In genomic region chr12:108982621-108983219, GRCh38 we compare ENCODE assay signal across 26 cellular contexts. TPM values are rescaled to one million over a fixed set of nuclear protein-coding genes. Genes with fewer than 3 reads are reported as not detected.
DNase-seq lines count a peak whose midpoint lies in the region; ATAC-seq, FAIRE-seq and TF ChIP-seq lines count a peak whose summit lies in the region.
"Had no signal": no experiment of that assay in that cellular context is flagged by ENCODE, and none has a peak within 500 bp of the region (broad histone marks: within the 10 kb centered on the region; RNA-seq: fewer than 3 reads in every experiment).

No MANE protein-coding gene starts in this region.

- H3K4me1 Mint-ChIP-seq in CD8-positive, alpha-beta T cell (ENCODE audit: low read depth) = no peaks in the 10 kb centered on the region
- no peaks in the 10 kb centered on the region for H3K4me1 Mint-ChIP-seq in natural killer cell treated with Interleukin-12 subunit alpha and Interleukin-12 subunit beta and Interleukin-15 and Interleukin-18, amount 100 ng/mL, for 72 hours (ENCODE audit: low read depth in 2 of 2)
- no peaks in the 10 kb centered on the region for H3K4me1 Mint-ChIP-seq in activated T-helper 17 cell treated with anti-CD3 and anti-CD28 coated beads, Interleukin-2, amount 50 U/mL, for 72 hours
- H3K4me1 Mint-ChIP-seq: CD14-positive monocyte, GM23338 had no signal

- TF ChIP-seq POLR2A in K562 (conservative IDR thresholded peaks at IDR 0.05) (no peak), body of pancreas (IDR thresholded peaks at IDR 0.05) (no peak)

- no peak overlapping the region for H3K27ac Mint-ChIP-seq in CD8-positive, alpha-beta T cell
- no peak overlapping the region for H3K27ac Mint-ChIP-seq in natural killer cell treated with Interleukin-12 subunit alpha and Interleukin-12 subunit beta and Interleukin-15 and Interleukin-18, amount 100 ng/mL, for 72 hours
- H3K27ac Mint-ChIP-seq in activated T-helper 17 cell treated with anti-CD3 and anti-CD28 coated beads, Interleukin-2, amount 50 U/mL, for 72 hours = no peak overlapping the region
- H3K27ac Mint-ChIP-seq: CD14-positive monocyte; CD4-positive, alpha-beta T cell; GM23338; HFFc6 had no signal

- no peak overlapping the region for H2AFZ ChIP-seq in K562 (ENCODE audit: low read depth, low read length)
- H2AFZ ChIP-seq: GM23338 had no signal

- no peaks in the 10 kb centered on the region for H4K20me1 ChIP-seq in K562 (replicated peaks; ENCODE audit: control insufficient read depth, insufficient read depth, low read length)
- H4K20me1 ChIP-seq: BLaER1 treated with 17β-estradiol and CSF1 and Interleukin-3, amounts not matched to agents 10 nM and 100 nM had no signal

- H3K27me3 ChIP-seq in CD8-positive, alpha-beta T cell (ENCODE audit: insufficient read depth, low read length) = no peaks in the 10 kb centered on the region
- H3K27me3 ChIP-seq in K562 (ENCODE audit: control insufficient read depth in 2 of 2, insufficient read depth in 2 of 2, low read length in 2 of 2) (no peaks in the 10 kb centered on the region), body of pancreas (no peaks in the 10 kb centered on the region)
- H3K27me3 ChIP-seq: BE2C; BLaER1 treated with 17β-estradiol and CSF1 and Interleukin-3, amounts not matched to agents 10 nM and 100 nM had no signal

- no peaks in the 10 kb centered on the region for H3K36me3 ChIP-seq in CD8-positive, alpha-beta T cell (ENCODE audit: insufficient read depth, low read length)
- H3K36me3 ChIP-seq in HEK293 (ENCODE audit: control insufficient read depth in 2 of 2, insufficient read depth in 1 of 2, low read length in 2 of 2) (no peaks in the 10 kb centered on the region), K562 (ENCODE audit: control insufficient read depth, insufficient read depth, low read length) (no peaks in the 10 kb centered on the region), body of pancreas (replicated peaks in 1 of 2; ENCODE audit: insufficient read depth in 1 of 2, low read depth in 2 of 2) (no peaks in the 10 kb centered on the region)
- H3K36me3 ChIP-seq: BE2C; BLaER1 treated with 17β-estradiol and CSF1 and Interleukin-3, amounts not matched to agents 10 nM and 100 nM had no signal

- no peak for TF ChIP-seq RAD21 in K562 (CRISPR knock-in tag; conservative IDR thresholded peaks at IDR 0.05 in 1 of 2, IDR thresholded peaks at IDR 0.05 in 1 of 2)

- no peak overlapping the region for H3K4me3 Mint-ChIP-seq in CD8-positive, alpha-beta T cell
- H3K4me3 Mint-ChIP-seq in natural killer cell treated with Interleukin-12 subunit alpha and Interleukin-12 subunit beta and Interleukin-15 and Interleukin-18, amount 100 ng/mL, for 72 hours = no peak overlapping the region
- H3K4me3 Mint-ChIP-seq in activated T-helper 17 cell treated with anti-CD3 and anti-CD28 coated beads, Interleukin-2, amount 50 U/mL, for 72 hours = no peak overlapping the region
- H3K4me3 Mint-ChIP-seq: CD14-positive monocyte; CD4-positive, alpha-beta T cell; GM23338; HFFc6 had no signal

- H3K79me2 ChIP-seq in K562 (ENCODE audit: control insufficient read depth, insufficient read depth, low read length) = no peaks in the 10 kb centered on the region

- no peaks in the 10 kb centered on the region for H3K9me3 ChIP-seq in CD8-positive, alpha-beta T cell (ENCODE audit: low read length)
- H3K9me3 ChIP-seq in HEK293 (ENCODE audit: control insufficient read depth, insufficient read depth, low read depth, low read length) (no peaks in the 10 kb centered on the region), K562 (replicated peaks; ENCODE audit: control insufficient read depth, insufficient read depth, low read depth, low read length) (0 out of 2 replicates have a peak, but pooled peaks cover 3% of the 10 kb centered on the region), body of pancreas (no peaks in the 10 kb centered on the region)
- H3K9me3 ChIP-seq: A549, BE2C had no signal

- H3K9me3 Mint-ChIP-seq in CD8-positive, alpha-beta T cell = no peaks in the 10 kb centered on the region
- no peaks in the 10 kb centered on the region for H3K9me3 Mint-ChIP-seq in natural killer cell treated with Interleukin-12 subunit alpha and Interleukin-12 subunit beta and Interleukin-15 and Interleukin-18, amount 100 ng/mL, for 72 hours
- H3K9me3 Mint-ChIP-seq in activated T-helper 17 cell treated with anti-CD3 and anti-CD28 coated beads, Interleukin-2, amount 50 U/mL, for 72 hours = no peaks in the 10 kb centered on the region
- H3K9me3 Mint-ChIP-seq: CD14-positive monocyte; CD4-positive, alpha-beta T cell; GM23338; HFFc6 had no signal

- in situ Hi-C loops in K562 (cut with MboI) = no loop called here

- BruUV-seq in K562 (replicated peaks; lab: Mats Ljungman, UMichigan) = no TSS peak

- H3K27ac ChIP-seq in CD8-positive, alpha-beta T cell (ENCODE audit: low read depth, low read length) = no peak overlapping the region
- no peak overlapping the region for H3K27ac ChIP-seq in HEK293 (ENCODE audit: extremely low read depth, low read depth, low read length)
- H3K27ac ChIP-seq in K562 (ENCODE audit: extremely low read depth, low read depth, low read length) = no peak overlapping the region
- H3K27ac ChIP-seq in body of pancreas = no peak overlapping the region
- H3K27ac ChIP-seq: A549; BLaER1 treated with 17β-estradiol and CSF1 and Interleukin-3, amounts not matched to agents 10 nM and 100 nM had no signal

- POLR2A ChIA-PET in CD8-positive, alpha-beta T cell (lab: Charles Lee) = no interaction called here
- POLR2A ChIA-PET in HEK293 (lab: Yijun Ruan, JAX) (no interaction called here), K562 (lab: Yijun Ruan, JAX) (no interaction called here)

- peak; percentile 29 for ATAC-seq in CD8-positive, alpha-beta T cell
- no peak for ATAC-seq in K562
- no peak for ATAC-seq in natural killer cell treated with Interleukin-12 subunit alpha and Interleukin-12 subunit beta and Interleukin-15 and Interleukin-18, amount 100 ng/mL, for 72 hours
- ATAC-seq in activated T-helper 17 cell treated with anti-CD3 and anti-CD28 coated beads, Interleukin-2, amount 50 U/mL, for 72 hours (replicated peaks) = no peak
- ATAC-seq in body of pancreas = no peak
- ATAC-seq: GM23338 had no signal

- no peaks in the 10 kb centered on the region for H3K4me1 ChIP-seq in CD8-positive, alpha-beta T cell (ENCODE audit: insufficient read depth, low read length)
- H3K4me1 ChIP-seq in HEK293 (ENCODE audit: control insufficient read depth, insufficient read depth, low read length) = no peaks in the 10 kb centered on the region
- H3K4me1 ChIP-seq in K562 (replicated peaks in 1 of 2; ENCODE audit: control insufficient read depth in 2 of 2, insufficient read depth in 2 of 2, low read length in 2 of 2) = no peaks in the 10 kb centered on the region
- H3K4me1 ChIP-seq in body of pancreas = no peaks in the 10 kb centered on the region
- H3K4me1 ChIP-seq: A549; BE2C; BLaER1 treated with 17β-estradiol and CSF1 and Interleukin-3, amounts not matched to agents 10 nM and 100 nM had no signal

- TF ChIP-seq EP300 in K562 (IDR thresholded peaks at IDR 0.05; ENCODE audit: low read length) = no peak

- no peak overlapping the region for H3K4me2 ChIP-seq in K562 (ENCODE audit: insufficient read depth, low read length)
- H3K4me2 ChIP-seq: A549; BLaER1 treated with 17β-estradiol and CSF1 and Interleukin-3, amounts not matched to agents 10 nM and 100 nM; GM23338 had no signal

- TF ChIP-seq CTCF in CD8-positive, alpha-beta T cell (IDR thresholded peaks at IDR 0.05) = no peak
- TF ChIP-seq CTCF in HEK293 (tag by site-specific recombination; IDR thresholded peaks at IDR 0.05) (no peak; the same call in 1 of the 2 replicates), K562 (IDR thresholded peaks at IDR 0.05 in 2 of 3, conservative IDR thresholded peaks at IDR 0.05 in 1 of 3; ENCODE audit: insufficient read depth in 2 of 3, low read depth in 1 of 3, low read length in 3 of 3) (no peak), body of pancreas (IDR thresholded peaks at IDR 0.05) (no peak)

- no peaks in the 10 kb centered on the region for H3K27me3 Mint-ChIP-seq in CD8-positive, alpha-beta T cell (ENCODE audit: low read depth)
- peaks cover 0 to 6% of the 10 kb centered on the region in 2 donors for H3K27me3 Mint-ChIP-seq in natural killer cell treated with Interleukin-12 subunit alpha and Interleukin-12 subunit beta and Interleukin-15 and Interleukin-18, amount 100 ng/mL, for 72 hours
- H3K27me3 Mint-ChIP-seq in activated T-helper 17 cell treated with anti-CD3 and anti-CD28 coated beads, Interleukin-2, amount 50 U/mL, for 72 hours = no peaks in the 10 kb centered on the region

- DNase-seq in CD8-positive, alpha-beta T cell = no peak
- DNase-seq in K562 (ENCODE audit: extremely low read depth in 1 of 4, low spot score in 3 of 4) (no peak), body of pancreas (no peak)
- DNase-seq in natural killer cell treated with Interleukin-12 subunit alpha and Interleukin-12 subunit beta and Interleukin-15 and Interleukin-18, amount 100 ng/mL, for 72 hours (ENCODE audit: low spot score) = no peak
- DNase-seq: 8988T; ACHN; AML-193; BE2C; Calu3; CD4-positive, alpha-beta T cell; COR-L47; DMS53; DMS79 treated with DMSO at 0.1 percent for 48 hours; GF-D8; HCEC 1CT; HFFc6 had no signal

- H3K9me1 ChIP-seq in K562 (ENCODE audit: control insufficient read depth, insufficient read depth, low read length) = no peaks in the 10 kb centered on the region

- intact Hi-C loops in CD8-positive, alpha-beta T cell (cut with DNase I, micrococcal nuclease) = no loop called here
- intact Hi-C loops in K562 (cut with micrococcal nuclease) (no loop called here), body of pancreas (cut with DNase I) (no loop called here)

- H3K36me3 Mint-ChIP-seq in CD8-positive, alpha-beta T cell = no peaks in the 10 kb centered on the region
- H3K36me3 Mint-ChIP-seq in natural killer cell treated with Interleukin-12 subunit alpha and Interleukin-12 subunit beta and Interleukin-15 and Interleukin-18, amount 100 ng/mL, for 72 hours = no peaks in the 10 kb centered on the region
- H3K36me3 Mint-ChIP-seq in activated T-helper 17 cell treated with anti-CD3 and anti-CD28 coated beads, Interleukin-2, amount 50 U/mL, for 72 hours (ENCODE audit: low read depth) = no peaks in the 10 kb centered on the region
- H3K36me3 Mint-ChIP-seq: CD14-positive monocyte had no signal

- no peak for FAIRE-seq in K562 (lab: Jason Lieb, UNC)
- FAIRE-seq: A549, GM12891, GM18507, H54 had no signal

- CTCF ChIA-PET in CD8-positive, alpha-beta T cell (lab: Charles Lee) = no interaction called here
- CTCF ChIA-PET in HEK293 (lab: Yijun Ruan, JAX) (no interaction called here), K562 (lab: Yijun Ruan, JAX; ENCODE audit: low intra/inter-chr PET ratio) (interaction anchor here (0.6 to 0.7 kb wide), 2 partner anchors 76 to 543 kb away, joined by 3 read pairs; no protein-coding TSS in a partner anchor)

- H3K9ac ChIP-seq in K562 (ENCODE audit: insufficient read depth in 1 of 2, low read depth in 2 of 2, low read length in 2 of 2) = no peak overlapping the region
- H3K9ac ChIP-seq: BLaER1 treated with 17β-estradiol and CSF1 and Interleukin-3, amounts not matched to agents 10 nM and 100 nM had no signal

- H3K4me3 ChIP-seq in CD8-positive, alpha-beta T cell (ENCODE audit: low read depth, low read length) = no peak overlapping the region
- H3K4me3 ChIP-seq in HEK293 (ENCODE audit: low read depth, low read length) = no peak overlapping the region
- H3K4me3 ChIP-seq in K562 = no peak overlapping the region
- no peak overlapping the region for H3K4me3 ChIP-seq in body of pancreas
- H3K4me3 ChIP-seq: A549; BLaER1 treated with 17β-estradiol and CSF1 and Interleukin-3, amounts not matched to agents 10 nM and 100 nM; GM23338 had no signal

RNA-seq across cellular contexts. Expression of gene SVOP, which starts 38.1 kb away (rescaled TPM):
- total RNA-seq in CD8-positive, alpha-beta T cell = not detected
- not detected in 2 replicates for total RNA-seq in K562 (2011; cell fraction: chromatin; rRNA removed; ENCODE audit: low replicate concordance)
- not detected in 2 replicates for total RNA-seq in K562 (2011; cell fraction: nucleolus; rRNA removed)
- 0.07 TPM in 1 of 2 replicates, not detected in the other for total RNA-seq in K562 (2011; cell fraction: nucleoplasm; rRNA removed)
- 0.05 and 0.08 TPM in 2 replicates for total RNA-seq in K562 (2014; rRNA removed)
- 0.04 TPM in 1 of 2 replicates, not detected in the other for total RNA-seq in K562 (2014; rRNA removed; fragmentation: Illumina TruSeq; extraction: Trizol)
- total RNA-seq in K562 (2015; rRNA removed; fragmentation: Illumina TruSeq; extraction: Trizol) = 0.07 and 0.08 TPM in 2 replicates
- total RNA-seq in K562 (2021) = 0.09 TPM in 2 replicates
- 0.01 TPM in 2 replicates for polyA plus RNA-seq in K562 (2011; rRNA removed)
- polyA plus RNA-seq in K562 (2011; cell fraction: cytosol; rRNA removed) = 0.01 and 0.03 TPM in 2 replicates
- not detected in 2 replicates for polyA plus RNA-seq in K562 (2011; cell fraction: nucleus; rRNA removed)
- 0.07 and 0.15 TPM in 2 replicates for polyA plus RNA-seq in K562 (2012)
- polyA plus RNA-seq in K562 (2014; fragmentation: Illumina TruSeq; extraction: Trizol) = 0.04 and 0.07 TPM in 2 replicates
- polyA plus RNA-seq in K562 (2014; fragmentation: Nextera tagmentation; extraction: Ambion mirVana) = under 1 TPM in 1 of 2 experiments, not detected in 1; 0.01 TPM
- 0.07 and 0.12 TPM in 2 replicates for polyA plus RNA-seq in K562 (2014; rRNA removed)
- polyA minus RNA-seq in K562 (2011; rRNA and poly(A)+ RNA removed) = not detected in 2 replicates
- not detected in 2 replicates for polyA minus RNA-seq in K562 (2011; cell fraction: cytosol; rRNA and poly(A)+ RNA removed)
- under 0.01 TPM in 2 replicates for polyA minus RNA-seq in K562 (2011; cell fraction: nucleus; rRNA and poly(A)+ RNA removed)
- total RNA-seq in natural killer cell treated with Interleukin-12 subunit alpha and Interleukin-12 subunit beta and Interleukin-15 and Interleukin-18, amount 100 ng/mL, for 72 hours = not detected
- not detected for total RNA-seq in activated T-helper 17 cell treated with anti-CD3 and anti-CD28 coated beads, Interleukin-2, amount 50 U/mL, for 72 hours
- under 1 TPM in 1 of 2 donors, not detected in 1; 0.52 TPM for total RNA-seq in body of pancreas
- total RNA-seq: Calu3; CD4-positive, alpha-beta T cell; Daoy; HFFc6 had no signal
- polyA plus RNA-seq: A549, CD14-positive monocyte, GM23338 had no signal
